ENCODE assay signal across 39 cellular contexts in genomic region chr11:126855536-126855935, GRCh38.
"Had no signal": no experiment of that assay in that cellular context is flagged by ENCODE, and none has a peak within 500 bp of the region (broad histone marks: within the 10 kb centered on the region; RNA-seq: fewer than 3 reads in every experiment).

No MANE protein-coding gene starts in this region.

- H3K27ac ChIP-seq: adrenal gland, ascending aorta, body of pancreas, brain microvascular endothelial cell, breast epithelium, cardiac muscle cell had no signal

- H3K9me3 Mint-ChIP-seq: activated naive CD4-positive, alpha-beta T cell treated with anti-CD3 and anti-CD28 coated beads for 36 hours; activated naive CD4-positive, alpha-beta T cell treated with anti-CD3 and anti-CD28 coated beads, Interleukin-2, amount 10 ng/mL, durations not matched to agents 7 days and 5 days; activated naive CD4-positive, alpha-beta T cell treated with anti-CD3 and anti-CD28 coated beads, Interleukin-2, amount 50 U/mL, for 24 hours; activated naive CD8-positive, alpha-beta T cell treated with anti-CD3 and anti-CD28 coated beads for 36 hours; activated naive CD8-positive, alpha-beta T cell treated with anti-CD3 and anti-CD28 coated beads, Interleukin-2, amount 10 ng/mL, durations not matched to agents 7 days and 5 days; activated naive CD8-positive, alpha-beta T cell treated with anti-CD3 and anti-CD28 coated beads, Interleukin-2, amount 50 U/mL, for 24 hours; activated T-cell treated with anti-CD3 and anti-CD28 coated beads, Interleukin-2, amount 50 U/mL, for 24 hours; activated T-cell treated with anti-CD3 and anti-CD28 coated beads, Interleukin-2, amount 50 U/mL, for 4 hours; activated T-helper 1 cell treated with anti-CD3 and anti-CD28 coated beads, Interleukin-12 subunit alpha, Interleukin-12 subunit beta, Interleukin-2, Interleukin-4 antibody, amounts not matched to agents 30 ng/mL and 10 ng/mL and 1 ng/mL, durations not matched to agents 14 hours and 24 hours and 36 hours; activated T-helper 17 cell treated with anti-CD3 and anti-CD28 coated beads, Interleukin-2, amount 50 U/mL, for 72 hours; activated T-helper 2 cell treated with anti-CD3 and anti-CD28 coated beads, Interferon-gamma antibody, Interleukin-2, Interleukin-4, amounts not matched to agents 10 μg/mL and 5 μg/mL and 100 μg/mL, durations not matched to agents 14 hours and 24 hours and 36 hours; brain; central memory CD8-positive, alpha-beta T cell had no signal

- H3K27me3 Mint-ChIP-seq: activated naive CD4-positive, alpha-beta T cell treated with anti-CD3 and anti-CD28 coated beads, Interleukin-2, amount 10 ng/mL, durations not matched to agents 7 days and 5 days; activated naive CD8-positive, alpha-beta T cell treated with anti-CD3 and anti-CD28 coated beads for 36 hours; activated naive CD8-positive, alpha-beta T cell treated with anti-CD3 and anti-CD28 coated beads, Interleukin-2, amount 10 ng/mL, durations not matched to agents 7 days and 5 days; activated naive CD8-positive, alpha-beta T cell treated with anti-CD3 and anti-CD28 coated beads, Interleukin-2, amount 50 U/mL, for 24 hours; activated T-cell treated with anti-CD3 and anti-CD28 coated beads, Interleukin-2, amount 50 U/mL, for 24 hours; activated T-helper 17 cell treated with anti-CD3 and anti-CD28 coated beads, Interleukin-2, amount 50 U/mL, for 72 hours had no signal

- ATAC-seq: activated naive CD4-positive, alpha-beta T cell treated with anti-CD3 and anti-CD28 coated beads, Interleukin-2, amount 50 U/mL, for 72 hours; activated naive CD8-positive, alpha-beta T cell treated with anti-CD3 and anti-CD28 coated beads, Interleukin-2, amount 50 U/mL, for 24 hours; activated T-cell treated with anti-CD3 and anti-CD28 coated beads, Interleukin-2, amount 50 U/mL, for 4 hours; activated T-cell treated with anti-CD3 and anti-CD28 coated beads, Interleukin-2, amount 50 U/mL, for 72 hours; activated T-helper 17 cell treated with anti-CD3 and anti-CD28 coated beads, Interleukin-2, amount 50 U/mL, for 72 hours; body of pancreas had no signal

- H3K9me3 ChIP-seq: adrenal gland, ascending aorta, body of pancreas, breast epithelium had no signal

- H3K36me3 Mint-ChIP-seq: activated naive CD4-positive, alpha-beta T cell treated with anti-CD3 and anti-CD28 coated beads, Interleukin-2, amount 10 ng/mL, durations not matched to agents 7 days and 5 days; activated naive CD4-positive, alpha-beta T cell treated with anti-CD3 and anti-CD28 coated beads, Interleukin-2, amount 50 U/mL, for 24 hours; activated naive CD4-positive, alpha-beta T cell treated with anti-CD3 and anti-CD28 coated beads, Interleukin-2, amount 50 U/mL, for 72 hours; activated naive CD8-positive, alpha-beta T cell; activated naive CD8-positive, alpha-beta T cell treated with anti-CD3 and anti-CD28 coated beads for 36 hours; activated naive CD8-positive, alpha-beta T cell treated with anti-CD3 and anti-CD28 coated beads, Interleukin-2, amount 10 ng/mL, durations not matched to agents 7 days and 5 days; brain had no signal

- H3K27me3 ChIP-seq: adrenal gland, ascending aorta, body of pancreas, brain microvascular endothelial cell, breast epithelium had no signal

- H3K27ac Mint-ChIP-seq: activated naive CD4-positive, alpha-beta T cell treated with anti-CD3 and anti-CD28 coated beads for 36 hours; activated naive CD4-positive, alpha-beta T cell treated with anti-CD3 and anti-CD28 coated beads, Interleukin-2, amount 10 ng/mL, durations not matched to agents 7 days and 5 days; activated naive CD4-positive, alpha-beta T cell treated with anti-CD3 and anti-CD28 coated beads, Interleukin-2, amount 50 U/mL, for 24 hours; activated naive CD4-positive, alpha-beta T cell treated with anti-CD3 and anti-CD28 coated beads, Interleukin-2, amount 50 U/mL, for 72 hours; activated naive CD8-positive, alpha-beta T cell; activated naive CD8-positive, alpha-beta T cell treated with anti-CD3 and anti-CD28 coated beads for 36 hours; activated naive CD8-positive, alpha-beta T cell treated with anti-CD3 and anti-CD28 coated beads, Interleukin-2, amount 10 ng/mL, durations not matched to agents 7 days and 5 days; activated naive CD8-positive, alpha-beta T cell treated with anti-CD3 and anti-CD28 coated beads, Interleukin-2, amount 50 U/mL, for 24 hours; activated T-cell treated with anti-CD3 and anti-CD28 coated beads, Interleukin-2, amount 50 U/mL, for 24 hours; activated T-cell treated with anti-CD3 and anti-CD28 coated beads, Interleukin-2, amount 50 U/mL, for 72 hours; activated T-helper 1 cell treated with anti-CD3 and anti-CD28 coated beads, Interleukin-12 subunit alpha, Interleukin-12 subunit beta, Interleukin-2, Interleukin-4 antibody, amounts not matched to agents 30 ng/mL and 10 ng/mL and 1 ng/mL, durations not matched to agents 14 hours and 24 hours and 36 hours; activated T-helper 17 cell treated with anti-CD3 and anti-CD28 coated beads, Interleukin-2, amount 50 U/mL, for 72 hours; activated T-helper 2 cell treated with anti-CD3 and anti-CD28 coated beads, Interferon-gamma antibody, Interleukin-2, Interleukin-4, amounts not matched to agents 10 μg/mL and 5 μg/mL and 100 μg/mL, durations not matched to agents 14 hours and 24 hours and 36 hours; brain had no signal

- DNase-seq: activated effector memory CD4-positive, alpha-beta T cell treated with anti-CD3 and anti-CD28 coated beads, Interleukin-2, amount 50 U/mL, for 16 hours; activated effector memory CD4-positive, alpha-beta T cell treated with Interleukin-2 at 50 U/mL for 16 hours; activated gamma-delta T cell; activated gamma-delta T cell treated with Interleukin-2 at 50 U/mL for 16 hours; activated naive CD4-positive, alpha-beta T cell; activated naive CD4-positive, alpha-beta T cell treated with anti-CD3 and anti-CD28 coated beads for 36 hours; activated naive CD4-positive, alpha-beta T cell treated with anti-CD3 and anti-CD28 coated beads, Interleukin-2, amount 10 ng/mL, durations not matched to agents 7 days and 5 days; activated naive CD4-positive, alpha-beta T cell treated with anti-CD3 and anti-CD28 coated beads, Interleukin-2, amount 50 U/mL, for 16 hours; activated naive CD4-positive, alpha-beta T cell treated with Interleukin-2 at 50 U/mL for 16 hours; activated naive CD8-positive, alpha-beta T cell treated with anti-CD3 and anti-CD28 coated beads for 36 hours; activated naive CD8-positive, alpha-beta T cell treated with anti-CD3 and anti-CD28 coated beads, Interleukin-2, amount 10 ng/mL, durations not matched to agents 7 days and 5 days; activated naive CD8-positive, alpha-beta T cell treated with anti-CD3 and anti-CD28 coated beads, Interleukin-2, amount 50 U/mL, for 24 hours; activated T-cell treated with anti-CD3 and anti-CD28 coated beads for 4 hours; activated T-cell treated with anti-CD3 and anti-CD28 coated beads, Interleukin-2, amount 50 U/mL, for 1 hour; activated T-cell treated with anti-CD3 and anti-CD28 coated beads, Interleukin-2, amount 50 U/mL, for 24 hours; activated T-cell treated with anti-CD3 and anti-CD28 coated beads, Interleukin-2, amount 50 U/mL, for 4 hours; activated T-cell treated with anti-CD3 and anti-CD28 coated beads, Interleukin-2, amount 50 U/mL, for 48 hours; activated T-cell treated with anti-CD3 and anti-CD28 coated beads, Interleukin-2, amount 50 U/mL, for 72 hours; adrenal gland; amniotic stem cell; amygdala; anterior cingulate cortex; aorta; body of pancreas; brain microvascular endothelial cell; caudate nucleus; central memory CD4-positive, alpha-beta T cell; cerebellar nuclear complex had no signal

- H3K4me1 Mint-ChIP-seq: activated naive CD4-positive, alpha-beta T cell treated with anti-CD3 and anti-CD28 coated beads, Interleukin-2, amount 10 ng/mL, durations not matched to agents 7 days and 5 days; activated naive CD4-positive, alpha-beta T cell treated with anti-CD3 and anti-CD28 coated beads, Interleukin-2, amount 50 U/mL, for 24 hours; activated naive CD8-positive, alpha-beta T cell treated with anti-CD3 and anti-CD28 coated beads for 36 hours; activated naive CD8-positive, alpha-beta T cell treated with anti-CD3 and anti-CD28 coated beads, Interleukin-2, amount 10 ng/mL, durations not matched to agents 7 days and 5 days; activated naive CD8-positive, alpha-beta T cell treated with anti-CD3 and anti-CD28 coated beads, Interleukin-2, amount 50 U/mL, for 24 hours; activated T-helper 17 cell treated with anti-CD3 and anti-CD28 coated beads, Interleukin-2, amount 50 U/mL, for 72 hours; central memory CD8-positive, alpha-beta T cell had no signal

- H3K4me1 ChIP-seq: adrenal gland, ascending aorta, body of pancreas, breast epithelium had no signal

- H3K4me3 ChIP-seq: adrenal gland, ascending aorta, body of pancreas, breast epithelium, cardiac muscle cell had no signal

- H3K4me3 Mint-ChIP-seq: activated naive CD4-positive, alpha-beta T cell treated with anti-CD3 and anti-CD28 coated beads for 36 hours; activated naive CD4-positive, alpha-beta T cell treated with anti-CD3 and anti-CD28 coated beads, Interleukin-2, amount 10 ng/mL, durations not matched to agents 7 days and 5 days; activated naive CD4-positive, alpha-beta T cell treated with anti-CD3 and anti-CD28 coated beads, Interleukin-2, amount 50 U/mL, for 24 hours; activated naive CD8-positive, alpha-beta T cell; activated naive CD8-positive, alpha-beta T cell treated with anti-CD3 and anti-CD28 coated beads for 36 hours; activated naive CD8-positive, alpha-beta T cell treated with anti-CD3 and anti-CD28 coated beads, Interleukin-2, amount 10 ng/mL, durations not matched to agents 7 days and 5 days; activated naive CD8-positive, alpha-beta T cell treated with anti-CD3 and anti-CD28 coated beads, Interleukin-2, amount 50 U/mL, for 24 hours; activated T-cell treated with anti-CD3 and anti-CD28 coated beads, Interleukin-2, amount 50 U/mL, for 24 hours; activated T-cell treated with anti-CD3 and anti-CD28 coated beads, Interleukin-2, amount 50 U/mL, for 4 hours; activated T-cell treated with anti-CD3 and anti-CD28 coated beads, Interleukin-2, amount 50 U/mL, for 72 hours; activated T-helper 1 cell treated with anti-CD3 and anti-CD28 coated beads, Interleukin-12 subunit alpha, Interleukin-12 subunit beta, Interleukin-2, Interleukin-4 antibody, amounts not matched to agents 30 ng/mL and 10 ng/mL and 1 ng/mL, durations not matched to agents 14 hours and 24 hours and 36 hours; activated T-helper 17 cell treated with anti-CD3 and anti-CD28 coated beads, Interleukin-2, amount 50 U/mL, for 72 hours; brain; central memory CD8-positive, alpha-beta T cell had no signal

- H3K36me3 ChIP-seq: adrenal gland, ascending aorta, brain microvascular endothelial cell, breast epithelium, cardiac muscle cell had no signal
